ENCODE assay signal across 2 cellular contexts in the genomic region with DNA sequence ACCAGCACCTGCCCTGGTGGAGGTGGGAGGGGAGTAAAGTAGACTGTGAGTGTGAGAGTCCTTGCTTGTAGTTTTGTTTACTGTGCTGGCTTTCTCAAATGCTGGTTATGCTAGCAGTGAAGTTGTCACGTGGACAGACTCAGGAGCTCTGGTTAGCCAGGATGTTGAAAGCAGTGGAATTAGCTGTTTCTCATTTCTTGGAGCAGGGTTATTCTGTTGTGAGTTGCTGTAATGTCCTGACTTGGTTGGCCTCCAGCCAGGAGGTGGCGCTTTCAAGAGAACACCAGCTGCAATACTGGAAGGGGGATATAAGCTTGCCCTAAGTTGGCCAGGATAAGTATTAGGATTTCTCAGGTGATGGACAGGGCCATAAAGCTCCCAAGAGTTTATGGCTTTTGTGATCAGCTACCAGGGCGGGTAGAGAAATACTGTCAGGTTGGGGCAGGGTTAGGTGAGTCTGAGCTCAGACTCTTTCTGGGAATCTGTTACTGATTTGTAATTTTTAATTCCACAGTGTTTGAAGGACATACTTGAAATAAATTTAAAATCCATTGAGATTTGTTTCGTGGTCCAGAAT.
TF ChIP-seq lines count a peak whose summit lies in the region.

No MANE protein-coding gene starts in this region.

TF ChIP-seq in endothelial cell of umbilical vein, 7 proteins besides CTCF, POLR2A, EP300 and RAD21:
- no peak for TF ChIP-seq POLR2AphosphoS5 (IDR thresholded peaks at IDR 0.05; ENCODE audit: insufficient read depth, low read depth, low read length)
- TF ChIP-seq EZH2 (IDR thresholded peaks at IDR 0.05; ENCODE audit: borderline replicate concordance, low read depth, low read length, severe bottlenecking), result no peak
- TF ChIP-seq FOS (IDR thresholded peaks at IDR 0.05; ENCODE audit: borderline replicate concordance, insufficient read depth, low read length), result no peak
- TF ChIP-seq GATA2 (IDR thresholded peaks at IDR 0.05; ENCODE audit: insufficient read depth, insufficient read length, low read depth, low read length), result no peak

TF ChIP-seq in neural cell, 6 proteins besides CTCF, POLR2A, EP300 and RAD21:
- TF ChIP-seq, protein P1, sequence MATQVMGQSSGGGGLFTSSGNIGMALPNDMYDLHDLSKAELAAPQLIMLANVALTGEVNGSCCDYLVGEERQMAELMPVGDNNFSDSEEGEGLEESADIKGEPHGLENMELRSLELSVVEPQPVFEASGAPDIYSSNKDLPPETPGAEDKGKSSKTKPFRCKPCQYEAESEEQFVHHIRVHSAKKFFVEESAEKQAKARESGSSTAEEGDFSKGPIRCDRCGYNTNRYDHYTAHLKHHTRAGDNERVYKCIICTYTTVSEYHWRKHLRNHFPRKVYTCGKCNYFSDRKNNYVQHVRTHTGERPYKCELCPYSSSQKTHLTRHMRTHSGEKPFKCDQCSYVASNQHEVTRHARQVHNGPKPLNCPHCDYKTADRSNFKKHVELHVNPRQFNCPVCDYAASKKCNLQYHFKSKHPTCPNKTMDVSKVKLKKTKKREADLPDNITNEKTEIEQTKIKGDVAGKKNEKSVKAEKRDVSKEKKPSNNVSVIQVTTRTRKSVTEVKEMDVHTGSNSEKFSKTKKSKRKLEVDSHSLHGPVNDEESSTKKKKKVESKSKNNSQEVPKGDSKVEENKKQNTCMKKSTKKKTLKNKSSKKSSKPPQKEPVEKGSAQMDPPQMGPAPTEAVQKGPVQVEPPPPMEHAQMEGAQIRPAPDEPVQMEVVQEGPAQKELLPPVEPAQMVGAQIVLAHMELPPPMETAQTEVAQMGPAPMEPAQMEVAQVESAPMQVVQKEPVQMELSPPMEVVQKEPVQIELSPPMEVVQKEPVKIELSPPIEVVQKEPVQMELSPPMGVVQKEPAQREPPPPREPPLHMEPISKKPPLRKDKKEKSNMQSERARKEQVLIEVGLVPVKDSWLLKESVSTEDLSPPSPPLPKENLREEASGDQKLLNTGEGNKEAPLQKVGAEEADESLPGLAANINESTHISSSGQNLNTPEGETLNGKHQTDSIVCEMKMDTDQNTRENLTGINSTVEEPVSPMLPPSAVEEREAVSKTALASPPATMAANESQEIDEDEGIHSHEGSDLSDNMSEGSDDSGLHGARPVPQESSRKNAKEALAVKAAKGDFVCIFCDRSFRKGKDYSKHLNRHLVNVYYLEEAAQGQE (IDR thresholded peaks at IDR 0.05; ENCODE audit: borderline replicate concordance), result no peak
- TF ChIP-seq POLR2AphosphoS5 (IDR thresholded peaks at IDR 0.05), result no peak
- TF ChIP-seq SMC3 (conservative IDR thresholded peaks at IDR 0.05; ENCODE audit: poor library complexity), result peak; percentile 22
- no peak for TF ChIP-seq MXI1 (conservative IDR thresholded peaks at IDR 0.05; ENCODE audit: poor library complexity, severe bottlenecking)
- no peak for TF ChIP-seq EZH2 (IDR thresholded peaks at IDR 0.05; ENCODE audit: borderline replicate concordance, insufficient read depth, low read length, poor library complexity, severe bottlenecking)
